Comparison of ENCODE assay signal across 24 cellular contexts in genomic region chr5:16536818-16537217, GRCh38.
DNase-seq lines count a peak whose midpoint lies in the region; ATAC-seq and TF ChIP-seq lines count a peak whose summit lies in the region.
"Had no signal": no experiment of that assay in that cellular context is flagged by ENCODE, and none has a peak within 500 bp of the region (broad histone marks: within the 10 kb centered on the region; RNA-seq: fewer than 3 reads in every experiment).

No MANE protein-coding gene starts in this region.

- H3K4me3 Mint-ChIP-seq in activated naive CD8-positive, alpha-beta T cell = no peak overlapping the region
- no peak overlapping the region for H3K4me3 Mint-ChIP-seq in activated naive CD8-positive, alpha-beta T cell treated with anti-CD3 and anti-CD28 coated beads for 36 hours
- H3K4me3 Mint-ChIP-seq in CD8-positive, alpha-beta T cell = no peak overlapping the region
- no peak overlapping the region for H3K4me3 Mint-ChIP-seq in WTC11
- H3K4me3 Mint-ChIP-seq: B cell; CD4-positive, CD25-positive, alpha-beta regulatory T cell; GM23338 had no signal

- H3K9me3 ChIP-seq in CD8-positive, alpha-beta T cell (ENCODE audit: low read length) = no peaks in the 10 kb centered on the region
- H3K9me3 ChIP-seq: SJCRH30 had no signal

- no peaks in the 10 kb centered on the region for H3K36me3 ChIP-seq in CD8-positive, alpha-beta T cell (ENCODE audit: insufficient read depth, low read length)
- H3K36me3 ChIP-seq: SJCRH30 had no signal

- no peaks in the 10 kb centered on the region for H3K9me3 Mint-ChIP-seq in activated naive CD8-positive, alpha-beta T cell (ENCODE audit: low read depth)
- H3K9me3 Mint-ChIP-seq in activated naive CD8-positive, alpha-beta T cell treated with anti-CD3 and anti-CD28 coated beads for 36 hours = no peaks in the 10 kb centered on the region
- no peaks in the 10 kb centered on the region for H3K9me3 Mint-ChIP-seq in CD8-positive, alpha-beta T cell
- peaks cover 8% of the 10 kb centered on the region; the same call in 1 of the 2 replicates for H3K9me3 Mint-ChIP-seq in WTC11
- H3K9me3 Mint-ChIP-seq: CD4-positive, CD25-positive, alpha-beta regulatory T cell; GM23338 had no signal

- no peak overlapping the region for H3K27ac ChIP-seq in CD8-positive, alpha-beta T cell (ENCODE audit: low read depth, low read length)
- H3K27ac ChIP-seq in layer of hippocampus (ENCODE audit: low read depth, low read length) = peak overlapping the region; percentile 27
- H3K27ac ChIP-seq: 22Rv1, HL-60, SJCRH30 had no signal

- peaks cover 5% of the 10 kb centered on the region for H3K36me3 Mint-ChIP-seq in activated naive CD8-positive, alpha-beta T cell
- peaks cover 7% of the 10 kb centered on the region for H3K36me3 Mint-ChIP-seq in activated naive CD8-positive, alpha-beta T cell treated with anti-CD3 and anti-CD28 coated beads for 36 hours
- peaks cover 44% of the 10 kb centered on the region for H3K36me3 Mint-ChIP-seq in CD8-positive, alpha-beta T cell
- no peaks in the 10 kb centered on the region for H3K36me3 Mint-ChIP-seq in WTC11

- H3K4me3 ChIP-seq in CD8-positive, alpha-beta T cell (ENCODE audit: low read depth, low read length) = no peak overlapping the region
- H3K4me3 ChIP-seq: GM12878, GM23338, SJCRH30 had no signal

- TF ChIP-seq CTCF in CD8-positive, alpha-beta T cell (IDR thresholded peaks at IDR 0.05) = no peak
- no peak for TF ChIP-seq CTCF in WTC11 (IDR thresholded peaks at IDR 0.05)

- CTCF ChIA-PET in CD8-positive, alpha-beta T cell (lab: Charles Lee) = interaction anchor here (1.4 kb wide), 1 partner anchor 130 kb away, joined by 4 read pairs; no protein-coding TSS in a partner anchor
- CTCF ChIA-PET in WTC11 (lab: Charles Lee) = interaction anchor here (2.3 kb wide), 1 partner anchor 22 kb away, joined by 6 read pairs; no protein-coding TSS in a partner anchor

- H3K27ac Mint-ChIP-seq in activated naive CD8-positive, alpha-beta T cell = peak overlapping the region; percentile 46
- no peak overlapping the region for H3K27ac Mint-ChIP-seq in activated naive CD8-positive, alpha-beta T cell treated with anti-CD3 and anti-CD28 coated beads for 36 hours
- H3K27ac Mint-ChIP-seq in CD8-positive, alpha-beta T cell = peak overlapping the region; percentile 45
- H3K27ac Mint-ChIP-seq in WTC11 = no peak overlapping the region
- H3K27ac Mint-ChIP-seq: B cell, GM23338 had no signal

- peaks cover 68% of the 10 kb centered on the region for H3K4me1 Mint-ChIP-seq in activated naive CD8-positive, alpha-beta T cell (ENCODE audit: low read depth)
- H3K4me1 Mint-ChIP-seq in activated naive CD8-positive, alpha-beta T cell treated with anti-CD3 and anti-CD28 coated beads for 36 hours = peaks cover 41% of the 10 kb centered on the region
- H3K4me1 Mint-ChIP-seq in CD8-positive, alpha-beta T cell (ENCODE audit: low read depth) = peaks cover 74% of the 10 kb centered on the region
- 0 out of 2 replicates have a peak, but pooled peaks cover 7% of the 10 kb centered on the region for H3K4me1 Mint-ChIP-seq in WTC11
- H3K4me1 Mint-ChIP-seq: GM23338 had no signal

- no peaks in the 10 kb centered on the region for H3K27me3 Mint-ChIP-seq in activated naive CD8-positive, alpha-beta T cell
- no peaks in the 10 kb centered on the region for H3K27me3 Mint-ChIP-seq in activated naive CD8-positive, alpha-beta T cell treated with anti-CD3 and anti-CD28 coated beads for 36 hours
- no peaks in the 10 kb centered on the region for H3K27me3 Mint-ChIP-seq in CD8-positive, alpha-beta T cell (ENCODE audit: low read depth)
- peaks cover 4% of the 10 kb centered on the region for H3K27me3 Mint-ChIP-seq in WTC11 (ENCODE audit: low read depth)
- H3K27me3 Mint-ChIP-seq: B cell; CD4-positive, CD25-positive, alpha-beta regulatory T cell had no signal

- no peaks in the 10 kb centered on the region for H3K27me3 ChIP-seq in CD8-positive, alpha-beta T cell (ENCODE audit: insufficient read depth, low read length)
- H3K27me3 ChIP-seq in layer of hippocampus (ENCODE audit: control insufficient read depth, insufficient read depth, low read length) = no peaks in the 10 kb centered on the region
- H3K27me3 ChIP-seq: SJCRH30 had no signal

- POLR2A ChIA-PET in CD8-positive, alpha-beta T cell (lab: Charles Lee) = no interaction called here
- POLR2A ChIA-PET in WTC11 (lab: Charles Lee) = no interaction called here

- DNase-seq in activated naive CD8-positive, alpha-beta T cell treated with anti-CD3 and anti-CD28 coated beads for 36 hours = no peak
- DNase-seq in CD8-positive, alpha-beta T cell = no peak
- DNase-seq in WTC11 (ENCODE audit: low spot score) = no peak
- DNase-seq in HuH-7 (ENCODE audit: low spot score) = no peak
- DNase-seq in NCI-H2227 (lab: John Stamatoyannopoulos, UW; ENCODE audit: unreplicated experiment) = no peak
- no peak for DNase-seq in SKM-1 (lab: John Stamatoyannopoulos, UW; ENCODE audit: unreplicated experiment)
- DNase-seq: CD4-positive, CD25-positive, alpha-beta regulatory T cell; Kasumi-1; MM.1S; NCI-H1092; NCI-H1436 treated with DMSO at 0.1 percent for 48 hours; NCI-H2081; NCI-H510A; NCI-H748 treated with DMSO at 0.1 percent for 48 hours; OCI-M1; RPMI8226; SJCRH30 had no signal

- no peak for ATAC-seq in CD8-positive, alpha-beta T cell
- ATAC-seq in WTC11 = no peak
- ATAC-seq: GM12878, GM23338 had no signal

- intact Hi-C loops in CD8-positive, alpha-beta T cell (cut with DNase I, micrococcal nuclease) = no loop called here

- H3K4me1 ChIP-seq in CD8-positive, alpha-beta T cell (ENCODE audit: insufficient read depth, low read length) = peaks cover 10% of the 10 kb centered on the region

TF ChIP-seq in WTC11, 78 proteins besides CTCF, POLR2A, EP300 and RAD21:
- no peak for TF ChIP-seq E2F5 (CRISPR knock-in tag; IDR thresholded peaks at IDR 0.05)
- no peak for TF ChIP-seq ZSCAN18 (CRISPR knock-in tag; IDR thresholded peaks at IDR 0.05)
- peak; percentile 85 for TF ChIP-seq ZNF317 (CRISPR knock-in tag; IDR thresholded peaks at IDR 0.05; ENCODE audit: borderline replicate concordance, low read depth)
- TF ChIP-seq NR2C2 (CRISPR knock-in tag; IDR thresholded peaks at IDR 0.05) = no peak
- TF ChIP-seq IRF1 (CRISPR knock-in tag; IDR thresholded peaks at IDR 0.05) = no peak
- TF ChIP-seq GRHL2 (CRISPR knock-in tag; IDR thresholded peaks at IDR 0.05; ENCODE audit: insufficient replicate concordance, severe bottlenecking) = no peak
TF ChIP-seq in WTC11: peak in this region for 1.

Comparison
In these comparisons a context has a peak if more than half of its experiments do, and no peak if none do; other contexts are left out.
1. H3K27ac Mint-ChIP-seq: peak in activated naive CD8-positive, alpha-beta T cell (single experiment) and CD8-positive, alpha-beta T cell (single experiment); none in activated naive CD8-positive, alpha-beta T cell treated with anti-CD3 and anti-CD28 coated beads for 36 hours (single experiment) and WTC11 (single experiment).